ENCODE assay signal across 1 cellular context in the genomic region with DNA sequence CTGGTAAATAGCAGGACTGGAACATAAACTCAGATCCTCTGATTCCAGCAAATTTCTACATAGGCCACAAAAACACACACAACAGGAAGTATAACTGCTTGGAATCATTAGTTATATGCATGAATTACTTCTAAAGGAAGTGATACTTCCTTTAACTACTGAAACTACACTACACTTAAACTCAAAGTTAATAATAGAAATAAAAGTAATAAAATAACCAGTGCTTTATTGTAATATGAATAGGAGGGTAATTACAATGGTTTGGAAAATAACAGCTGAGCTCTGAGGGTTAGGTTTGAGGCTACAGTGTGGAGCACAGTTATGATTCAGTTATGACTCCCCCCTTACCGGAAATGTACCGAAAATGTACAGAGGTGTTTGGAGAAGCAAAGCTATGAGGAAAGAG.
TF ChIP-seq lines count a peak whose summit lies in the region.

No MANE protein-coding gene starts in this region.

TF ChIP-seq in GM23338, 12 proteins besides CTCF, POLR2A, EP300 and RAD21 (continued from another document):
- TF ChIP-seq, protein P1, sequence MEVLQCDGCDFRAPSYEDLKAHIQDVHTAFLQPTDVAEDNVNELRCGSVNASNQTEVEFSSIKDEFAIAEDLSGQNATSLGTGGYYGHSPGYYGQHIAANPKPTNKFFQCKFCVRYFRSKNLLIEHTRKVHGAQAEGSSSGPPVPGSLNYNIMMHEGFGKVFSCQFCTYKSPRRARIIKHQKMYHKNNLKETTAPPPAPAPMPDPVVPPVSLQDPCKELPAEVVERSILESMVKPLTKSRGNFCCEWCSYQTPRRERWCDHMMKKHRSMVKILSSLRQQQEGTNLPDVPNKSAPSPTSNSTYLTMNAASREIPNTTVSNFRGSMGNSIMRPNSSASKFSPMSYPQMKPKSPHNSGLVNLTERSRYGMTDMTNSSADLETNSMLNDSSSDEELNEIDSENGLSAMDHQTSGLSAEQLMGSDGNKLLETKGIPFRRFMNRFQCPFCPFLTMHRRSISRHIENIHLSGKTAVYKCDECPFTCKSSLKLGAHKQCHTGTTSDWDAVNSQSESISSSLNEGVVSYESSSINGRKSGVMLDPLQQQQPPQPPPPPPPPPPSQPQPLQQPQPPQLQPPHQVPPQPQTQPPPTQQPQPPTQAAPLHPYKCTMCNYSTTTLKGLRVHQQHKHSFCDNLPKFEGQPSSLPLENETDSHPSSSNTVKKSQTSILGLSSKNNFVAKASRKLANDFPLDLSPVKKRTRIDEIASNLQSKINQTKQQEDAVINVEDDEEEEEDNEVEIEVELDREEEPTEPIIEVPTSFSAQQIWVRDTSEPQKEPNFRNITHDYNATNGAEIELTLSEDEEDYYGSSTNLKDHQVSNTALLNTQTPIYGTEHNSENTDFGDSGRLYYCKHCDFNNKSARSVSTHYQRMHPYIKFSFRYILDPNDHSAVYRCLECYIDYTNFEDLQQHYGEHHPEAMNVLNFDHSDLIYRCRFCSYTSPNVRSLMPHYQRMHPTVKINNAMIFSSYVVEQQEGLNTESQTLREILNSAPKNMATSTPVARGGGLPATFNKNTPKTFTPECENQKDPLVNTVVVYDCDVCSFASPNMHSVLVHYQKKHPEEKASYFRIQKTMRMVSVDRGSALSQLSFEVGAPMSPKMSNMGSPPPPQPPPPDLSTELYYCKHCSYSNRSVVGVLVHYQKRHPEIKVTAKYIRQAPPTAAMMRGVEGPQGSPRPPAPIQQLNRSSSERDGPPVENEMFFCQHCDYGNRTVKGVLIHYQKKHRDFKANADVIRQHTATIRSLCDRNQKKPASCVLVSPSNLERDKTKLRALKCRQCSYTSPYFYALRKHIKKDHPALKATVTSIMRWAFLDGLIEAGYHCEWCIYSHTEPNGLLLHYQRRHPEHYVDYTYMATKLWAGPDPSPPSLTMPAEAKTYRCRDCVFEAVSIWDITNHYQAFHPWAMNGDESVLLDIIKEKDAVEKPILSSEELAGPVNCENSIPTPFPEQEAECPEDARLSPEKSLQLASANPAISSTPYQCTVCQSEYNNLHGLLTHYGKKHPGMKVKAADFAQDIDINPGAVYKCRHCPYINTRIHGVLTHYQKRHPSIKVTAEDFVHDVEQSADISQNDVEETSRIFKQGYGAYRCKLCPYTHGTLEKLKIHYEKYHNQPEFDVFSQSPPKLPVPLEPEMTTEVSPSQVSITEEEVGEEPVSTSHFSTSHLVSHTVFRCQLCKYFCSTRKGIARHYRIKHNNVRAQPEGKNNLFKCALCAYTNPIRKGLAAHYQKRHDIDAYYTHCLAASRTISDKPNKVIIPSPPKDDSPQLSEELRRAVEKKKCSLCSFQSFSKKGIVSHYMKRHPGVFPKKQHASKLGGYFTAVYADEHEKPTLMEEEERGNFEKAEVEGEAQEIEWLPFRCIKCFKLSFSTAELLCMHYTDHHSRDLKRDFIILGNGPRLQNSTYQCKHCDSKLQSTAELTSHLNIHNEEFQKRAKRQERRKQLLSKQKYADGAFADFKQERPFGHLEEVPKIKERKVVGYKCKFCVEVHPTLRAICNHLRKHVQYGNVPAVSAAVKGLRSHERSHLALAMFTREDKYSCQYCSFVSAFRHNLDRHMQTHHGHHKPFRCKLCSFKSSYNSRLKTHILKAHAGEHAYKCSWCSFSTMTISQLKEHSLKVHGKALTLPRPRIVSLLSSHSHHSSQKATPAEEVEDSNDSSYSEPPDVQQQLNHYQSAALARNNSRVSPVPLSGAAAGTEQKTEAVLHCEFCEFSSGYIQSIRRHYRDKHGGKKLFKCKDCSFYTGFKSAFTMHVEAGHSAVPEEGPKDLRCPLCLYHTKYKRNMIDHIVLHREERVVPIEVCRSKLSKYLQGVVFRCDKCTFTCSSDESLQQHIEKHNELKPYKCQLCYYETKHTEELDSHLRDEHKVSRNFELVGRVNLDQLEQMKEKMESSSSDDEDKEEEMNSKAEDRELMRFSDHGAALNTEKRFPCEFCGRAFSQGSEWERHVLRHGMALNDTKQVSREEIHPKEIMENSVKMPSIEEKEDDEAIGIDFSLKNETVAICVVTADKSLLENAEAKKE (CRISPR knock-in tag; IDR thresholded peaks at IDR 0.05), result no peak
- TF ChIP-seq CREB1 (CRISPR knock-in tag; IDR thresholded peaks at IDR 0.05; ENCODE audit: low read depth), result no peak
- no peak for TF ChIP-seq ZNF114 (CRISPR knock-in tag; IDR thresholded peaks at IDR 0.05)
- no peak for TF ChIP-seq EZH2 (IDR thresholded peaks at IDR 0.05; ENCODE audit: low read depth, unreplicated experiment)
